In genomic region chr16:53625221-53625620, GRCh38 we compare ENCODE assay signal across 7 cellular contexts.
"Had no signal": no experiment of that assay in that cellular context is flagged by ENCODE, and none has a peak within 500 bp of the region (broad histone marks: within the 10 kb centered on the region; RNA-seq: fewer than 3 reads in every experiment).

No MANE protein-coding gene starts in this region.

- H3K27ac Mint-ChIP-seq: H9, IgD-negative memory B cell had no signal

- DNase-seq: GM23248, GOT3, H9, HCEC 1CT, KBM-7 had no signal

- H3K9me3 Mint-ChIP-seq: IgD-negative memory B cell had no signal

- H3K27me3 Mint-ChIP-seq: IgD-negative memory B cell had no signal

- H3K4me3 Mint-ChIP-seq: H9, IgD-negative memory B cell had no signal

- ATAC-seq: HepG2 had no signal
